ENCODE assay signal across 8 cellular contexts in genomic region chr13:98565726-98566577, GRCh38. TPM values are rescaled to one million over a fixed set of nuclear protein-coding genes. Genes with fewer than 3 reads are reported as not detected.
DNase-seq lines count a peak whose midpoint lies in the region; ATAC-seq and TF ChIP-seq lines count a peak whose summit lies in the region.

No MANE protein-coding gene starts in this region.

- H3K9me2 ChIP-seq in OCI-LY7 (ENCODE audit: insufficient read depth, low read length): no peaks in the 10 kb centered on the region

- H2AFZ ChIP-seq in OCI-LY7 (ENCODE audit: low read length): no peak overlapping the region

- H3K27me3 Mint-ChIP-seq in endothelial cell (ENCODE audit: unreplicated experiment): peaks cover 3% of the 10 kb centered on the region
- H3K27me3 Mint-ChIP-seq in naive thymus-derived CD8-positive, alpha-beta T cell: no peaks in the 10 kb centered on the region

- no peak for TF ChIP-seq CTCF in OCI-LY7 (conservative IDR thresholded peaks at IDR 0.05; ENCODE audit: low read length)
- no peak for TF ChIP-seq CTCF in endothelial cell (IDR thresholded peaks at IDR 0.05; ENCODE audit: unreplicated experiment)

- H3K27ac Mint-ChIP-seq in endothelial cell (ENCODE audit: unreplicated experiment): peak overlapping the region; percentile 67
- H3K27ac Mint-ChIP-seq in naive thymus-derived CD8-positive, alpha-beta T cell: peak overlapping the region; percentile 85 to 98 (median 92)

- peaks cover 100% of the 10 kb centered on the region for H3K79me2 ChIP-seq in OCI-LY7 (ENCODE audit: insufficient read depth, low read depth, low read length)

- CTCF ChIA-PET in OCI-LY7 (lab: Charles Lee; ENCODE audit: unreplicated experiment): no interaction called here

- H3K4me3 Mint-ChIP-seq in endothelial cell (ENCODE audit: unreplicated experiment): no peak overlapping the region
- peak overlapping the region; percentile 11 to 89 (median 80) for H3K4me3 Mint-ChIP-seq in naive thymus-derived CD8-positive, alpha-beta T cell

- peak overlapping the region; percentile 51 for H3K27ac ChIP-seq in BLaER1
- peak overlapping the region; percentile 76 for H3K27ac ChIP-seq in OCI-LY7 (ENCODE audit: low read depth, low read length, poor library complexity, severe bottlenecking)

- H3K36me3 ChIP-seq in BLaER1: peaks cover 8% of the 10 kb centered on the region
- H3K36me3 ChIP-seq in OCI-LY7 (ENCODE audit: insufficient read depth, low read length): peaks cover 22% of the 10 kb centered on the region

- H3K27me3 ChIP-seq in BLaER1: no peaks in the 10 kb centered on the region

- intact Hi-C loops in OCI-LY7 (cut with micrococcal nuclease; ENCODE audit: unreplicated experiment): no loop called here

- H3K36me3 Mint-ChIP-seq in endothelial cell (ENCODE audit: low read depth, unreplicated experiment): peaks cover 4% of the 10 kb centered on the region
- peaks cover 0 to 8% (median 0%) of the 10 kb centered on the region in 3 donors for H3K36me3 Mint-ChIP-seq in naive thymus-derived CD8-positive, alpha-beta T cell

- H3K4me1 ChIP-seq in BLaER1: peaks cover 100% of the 10 kb centered on the region
- peaks cover 87% of the 10 kb centered on the region for H3K4me1 ChIP-seq in OCI-LY7 (ENCODE audit: insufficient read depth, low read length, poor library complexity, severe bottlenecking)

- H4K20me1 ChIP-seq in BLaER1: peaks cover 98% of the 10 kb centered on the region
- H4K20me1 ChIP-seq in OCI-LY7 (ENCODE audit: insufficient read depth, low read length): peaks cover 21% of the 10 kb centered on the region

- H3K9me3 ChIP-seq in BLaER1 (no peaks in the 10 kb centered on the region), OCI-LY7 (ENCODE audit: low read length) (peaks cover 10% of the 10 kb centered on the region; the same call in 1 of the 2 replicates)

- H3K4me3 ChIP-seq in BLaER1 (no peak overlapping the region), OCI-LY7 (ENCODE audit: low read depth, low read length, poor library complexity, severe bottlenecking) (peak overlapping the region; percentile 55)

- H3K4me2 ChIP-seq in BLaER1: peak overlapping the region; percentile 88
- H3K4me2 ChIP-seq in OCI-LY7 (ENCODE audit: low read length): peak overlapping the region; percentile 83

- DNase-seq in OCI-LY7 (ENCODE audit: low spot score) (peak; percentile 19), endothelial cell (ENCODE audit: low spot score) (no peak), NCI-H1930 (lab: John Stamatoyannopoulos, UW) (no peak)
- no peak for DNase-seq in naive thymus-derived CD8-positive, alpha-beta T cell
- no peak for DNase-seq in stimulated activated CD4-positive, alpha-beta T cell treated with anti-CD3 and anti-CD28 coated beads, Interleukin-12 subunit alpha, Interleukin-12 subunit beta, amount 100 ng/mL, for 4 hours

- POLR2A ChIA-PET in OCI-LY7 (lab: Charles Lee): interaction anchor here (0.6 to 1.2 kb wide), 4 partner anchors 9 to 1406 kb away, joined by 3 to 4 read pairs (median 4); no protein-coding TSS in a partner anchor
- POLR2A ChIA-PET in naive thymus-derived CD8-positive, alpha-beta T cell (lab: Charles Lee): interaction anchor here (0.7 to 3.8 kb wide), 2 partner anchors 11 to 652 kb away, joined by 4 to 35 read pairs; partner anchors contain the start of gene STK24

- H3K9me3 Mint-ChIP-seq in endothelial cell (ENCODE audit: unreplicated experiment): no peaks in the 10 kb centered on the region
- H3K9me3 Mint-ChIP-seq in naive thymus-derived CD8-positive, alpha-beta T cell: no peaks in the 10 kb centered on the region

- H3K4me1 Mint-ChIP-seq in endothelial cell (ENCODE audit: unreplicated experiment): peaks cover 58% of the 10 kb centered on the region
- peaks cover 51 to 97% (median 94%) of the 10 kb centered on the region in 4 donors for H3K4me1 Mint-ChIP-seq in naive thymus-derived CD8-positive, alpha-beta T cell

- no peak for ATAC-seq in naive thymus-derived CD8-positive, alpha-beta T cell
- ATAC-seq in HG03342 (IDR thresholded peaks at IDR 0.05; ENCODE audit: unreplicated experiment): no peak
- no peak for ATAC-seq in HG03378 (IDR thresholded peaks at IDR 0.05; ENCODE audit: unreplicated experiment)

- peak overlapping the region; percentile 51; the same call in 1 of the 2 replicates for H3K9ac ChIP-seq in BLaER1

- no TSS peak for BruUV-seq in OCI-LY7 (replicated peaks; lab: Mats Ljungman, UMichigan)

RNA-seq across cellular contexts. Expression of gene STK24, which starts 11.0 kb away (rescaled TPM):
- total RNA-seq in OCI-LY7 (2014; rRNA removed; shearing (Covaris generic)): 51.1 and 60.4 TPM in 2 replicates
- total RNA-seq in OCI-LY7 (2022): 88.7 and 92.4 TPM in 2 replicates
- total RNA-seq in endothelial cell (ENCODE audit: unreplicated experiment): 92.3 TPM
- 100 to 1,000 TPM; 110 to 121 TPM for total RNA-seq in naive thymus-derived CD8-positive, alpha-beta T cell
- 10 to 100 TPM; 22.7 to 66.6 (median 37.3) TPM for polyA plus RNA-seq in naive thymus-derived CD8-positive, alpha-beta T cell
